In the genomic region with DNA sequence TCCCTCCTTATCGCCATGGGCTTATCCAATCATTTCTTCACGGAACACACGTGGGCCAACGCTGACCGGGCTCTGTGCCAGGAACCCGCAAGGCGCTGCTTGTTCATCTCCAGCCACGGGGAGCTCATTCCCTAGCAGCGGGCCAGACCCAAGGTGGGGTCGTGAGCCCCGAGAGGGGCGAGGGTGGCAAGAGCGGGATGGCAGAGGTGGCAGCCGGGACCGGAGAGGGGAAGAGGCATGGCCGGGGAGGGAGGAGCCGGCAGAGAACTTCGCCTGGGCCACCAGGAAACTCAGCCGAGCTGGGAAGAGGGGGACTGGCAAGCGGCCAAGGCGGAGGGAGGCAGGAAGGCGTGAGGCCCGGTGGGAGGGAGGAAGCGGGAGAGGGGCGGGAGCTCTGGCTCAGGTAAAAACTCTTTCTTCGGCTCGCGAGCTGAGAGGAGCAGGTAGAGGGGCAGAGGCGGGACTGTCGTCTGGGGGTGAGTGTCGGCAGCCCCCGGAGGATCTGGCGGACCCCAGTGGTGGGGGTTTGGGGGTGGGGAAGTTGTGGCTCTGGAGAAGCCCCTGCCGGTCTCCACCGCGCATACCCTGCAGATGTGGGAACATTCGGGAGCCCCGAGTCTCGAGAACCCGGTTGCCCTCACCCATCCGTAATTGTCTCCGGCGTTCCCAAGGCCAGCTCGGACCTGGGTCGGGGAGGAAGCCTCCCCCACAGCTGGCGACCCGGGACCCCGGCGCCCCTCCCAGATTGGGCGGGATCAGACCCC, we compare ENCODE assay signal across 8 cellular contexts. TPM values are rescaled to one million over a fixed set of nuclear protein-coding genes. Genes with fewer than 3 reads are reported as not detected.
DNase-seq lines count a peak whose midpoint lies in the region; ATAC-seq and TF ChIP-seq lines count a peak whose summit lies in the region.

A gene with protein sequence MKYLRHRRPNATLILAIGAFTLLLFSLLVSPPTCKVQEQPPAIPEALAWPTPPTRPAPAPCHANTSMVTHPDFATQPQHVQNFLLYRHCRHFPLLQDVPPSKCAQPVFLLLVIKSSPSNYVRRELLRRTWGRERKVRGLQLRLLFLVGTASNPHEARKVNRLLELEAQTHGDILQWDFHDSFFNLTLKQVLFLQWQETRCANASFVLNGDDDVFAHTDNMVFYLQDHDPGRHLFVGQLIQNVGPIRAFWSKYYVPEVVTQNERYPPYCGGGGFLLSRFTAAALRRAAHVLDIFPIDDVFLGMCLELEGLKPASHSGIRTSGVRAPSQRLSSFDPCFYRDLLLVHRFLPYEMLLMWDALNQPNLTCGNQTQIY (plus strand): TSS at position 408 of the 764 bp plus-strand sequence. CDS start 12,670 bp downstream, outside the sequence.

- intact Hi-C loops in left cardiac atrium (cut with DNase I) (no loop called here), cardiac septum (cut with DNase I) (no loop called here), testis (cut with DNase I; ENCODE audit: low total_unique reads) (no loop called here)

- H3K36me3 Mint-ChIP-seq in glutamatergic neuron (ENCODE audit: unreplicated experiment): no peaks in the 10 kb centered on the region

- peak within 1 kb of the TSS; percentile 19 to 46 for H3K4me3 ChIP-seq in testis

- H3K4me1 ChIP-seq in testis: peaks cover 15% of the 10 kb centered on the region

- peak in 1 of 2 donors; percentile 38 for ATAC-seq in left cardiac atrium
- no peak for ATAC-seq in HG02678 (IDR thresholded peaks at IDR 0.05; ENCODE audit: unreplicated experiment)
- ATAC-seq in GM19397 (IDR thresholded peaks at IDR 0.05; ENCODE audit: unreplicated experiment): no peak

- DNase-seq in left cardiac atrium: peak; percentile 51
- DNase-seq in cardiac septum (ENCODE audit: low spot score): no peak
- peak; percentile 87 for DNase-seq in SW480 (ENCODE audit: low spot score)
- peak; percentile 44 for DNase-seq in glutamatergic neuron
- peak; percentile 42 for DNase-seq in testis
- no peak for DNase-seq in GF-D8 (lab: John Stamatoyannopoulos, UW)

- H3K9me3 ChIP-seq in testis: no peaks in the 10 kb centered on the region

- peaks cover 4% of the 10 kb centered on the region for H3K4me1 Mint-ChIP-seq in glutamatergic neuron (ENCODE audit: low read depth, unreplicated experiment)

- no peak within 1 kb of the TSS for H3K4me3 Mint-ChIP-seq in glutamatergic neuron (ENCODE audit: unreplicated experiment)

- TF ChIP-seq POLR2A in testis (IDR thresholded peaks at IDR 0.05): no peak

- no peak within 1 kb of the TSS for H3K27ac Mint-ChIP-seq in glutamatergic neuron (ENCODE audit: unreplicated experiment)

- no peaks in the 10 kb centered on the region for H3K36me3 ChIP-seq in testis (ENCODE audit: low read depth, missing control alignments)

- H3K9me3 Mint-ChIP-seq in glutamatergic neuron (ENCODE audit: unreplicated experiment): no peaks in the 10 kb centered on the region

- H3K27me3 ChIP-seq in testis: no peaks in the 10 kb centered on the region

- no peak within 1 kb of the TSS for H3K27ac ChIP-seq in testis

- TF ChIP-seq CTCF in glutamatergic neuron (IDR thresholded peaks at IDR 0.05; ENCODE audit: partially characterized antibody, unreplicated experiment) (no peak), testis (IDR thresholded peaks at IDR 0.05) (no peak)

- WGBS in testis, 2 donors: 5% methylated on average over 28 to 50 of the region's 50 CpGs

- H3K27me3 Mint-ChIP-seq in glutamatergic neuron (ENCODE audit: unreplicated experiment): peaks cover 11% of the 10 kb centered on the region

RNA-seq across cellular contexts. Expression of the gene that starts here (rescaled TPM):
- total RNA-seq in left cardiac atrium (under 1 TPM in 1 of 2 donors, not detected in 1; 0.18 TPM), cardiac septum (not detected), glutamatergic neuron (ENCODE audit: unreplicated experiment) (not detected), testis (under 1 TPM; 0.19 to 0.71 TPM)
- polyA plus RNA-seq in testis (ENCODE audit: insufficient read depth, low read depth, low replicate concordance): 0.63 TPM

Comparison
In these comparisons a context has a peak if more than half of its experiments do, and no peak if none do; other contexts are left out.
1. Peak in DNase-seq in left cardiac atrium; RNA of the gene not detected or under 1 TPM.
2. Peak in DNase-seq in glutamatergic neuron; RNA of the gene not detected or under 1 TPM.
3. Peak in DNase-seq and H3K4me3 ChIP-seq in testis; RNA of the gene not detected or under 1 TPM.